23 cellular contexts compared by ENCODE assay signal in genomic region chr7:85065306-85065705, GRCh38.
DNase-seq lines count a peak whose midpoint lies in the region; ATAC-seq and TF ChIP-seq lines count a peak whose summit lies in the region.
"Had no signal": no experiment of that assay in that cellular context is flagged by ENCODE, and none has a peak within 500 bp of the region (broad histone marks: within the 10 kb centered on the region; RNA-seq: fewer than 3 reads in every experiment).

No MANE protein-coding gene starts in this region.

- TF ChIP-seq POLR2A in thyroid gland (IDR thresholded peaks at IDR 0.05), result no peak
- TF ChIP-seq POLR2A in sigmoid colon (IDR thresholded peaks at IDR 0.05), result no peak

- DNase-seq in Right ventricle myocardium inferior (ENCODE audit: missing footprints) (no peak), cardiac septum (ENCODE audit: low spot score) (no peak), fibroblast of mammary gland (ENCODE audit: low read depth) (peak; percentile 80), myocyte (ENCODE audit: low read depth) (peak; percentile 14), thyroid gland (peak; percentile 45 to 51), dedifferentiated amniotic fluid mesenchymal stem cell (ENCODE audit: extremely low spot score) (no peak), sigmoid colon (no peak)
- DNase-seq: activated CD4-positive, alpha-beta memory T cell treated with anti-CD3 and anti-CD28 coated beads for 36 hours; activated naive CD4-positive, alpha-beta T cell treated with anti-CD3 and anti-CD28 coated beads for 36 hours; Calu3; hypothalamus; Kasumi-1; NCI-H1105 treated with DMSO at 0.1 percent for 48 hours; NCI-H2171; ovary; spleen had no signal

- no peaks in the 10 kb centered on the region for H3K9me3 ChIP-seq in thyroid gland
- H3K9me3 ChIP-seq in sigmoid colon, result no peaks in the 10 kb centered on the region
- H3K9me3 ChIP-seq: BLaER1, breast epithelium, esophagus muscularis mucosa, ovary, SJSA1, spleen had no signal

- ATAC-seq in Right ventricle myocardium inferior (peak; percentile 88), HG03159 (IDR thresholded peaks at IDR 0.05; ENCODE audit: unreplicated experiment) (no peak)
- ATAC-seq: WTC11 had no signal

- WGBS in thyroid gland, 2 donors, result 6 to 11% methylated on average over 1 of the region's 1 CpG
- WGBS in sigmoid colon, 2 donors, result 64 to 71% methylated on average over 1 of the region's 1 CpG

- intact Hi-C loops in Right ventricle myocardium inferior (cut with DNase I), result no loop called here
- intact Hi-C loops in cardiac septum (cut with DNase I), result no loop called here
- intact Hi-C loops in thyroid gland (cut with DNase I), result no loop called here
- intact Hi-C loops in sigmoid colon (cut with DNase I), result no loop called here

- no peak for TF ChIP-seq EP300 in sigmoid colon (IDR thresholded peaks at IDR 0.05)

- peaks cover 47 to 58% of the 10 kb centered on the region in 2 donors for H3K4me1 ChIP-seq in thyroid gland
- H3K4me1 ChIP-seq in sigmoid colon, result peaks cover 0 to 17% (median 11%) of the 10 kb centered on the region in 4 donors
- H3K4me1 ChIP-seq: breast epithelium, esophagus muscularis mucosa had no signal

- H3K36me3 ChIP-seq in thyroid gland (no peaks in the 10 kb centered on the region), sigmoid colon (no peaks in the 10 kb centered on the region)
- H3K36me3 ChIP-seq: BLaER1, breast epithelium, esophagus muscularis mucosa, ovary, SJSA1 had no signal

- peak overlapping the region; percentile 69 to 83 (median 77) for H3K27ac ChIP-seq in thyroid gland
- H3K27ac ChIP-seq in sigmoid colon, result no peak overlapping the region
- H3K27ac ChIP-seq: 22Rv1, BLaER1, breast epithelium, esophagus muscularis mucosa, ovary had no signal

- TF ChIP-seq CTCF in fibroblast of mammary gland (conservative IDR thresholded peaks at IDR 0.05; ENCODE audit: control insufficient read depth, insufficient read depth, low read depth, low read length), result no peak
- TF ChIP-seq CTCF in thyroid gland (IDR thresholded peaks at IDR 0.05), result no peak
- no peak for TF ChIP-seq CTCF in sigmoid colon (IDR thresholded peaks at IDR 0.05)

- H3K4me3 ChIP-seq in fibroblast of mammary gland (ENCODE audit: control insufficient read depth, low read depth, low read length) (no peak overlapping the region), thyroid gland (replicated peaks in 1 of 3) (no peak overlapping the region), sigmoid colon (no peak overlapping the region)
- H3K4me3 ChIP-seq: BLaER1, breast epithelium, esophagus muscularis mucosa, ovary, SJSA1, spleen had no signal

- H3K27me3 ChIP-seq in thyroid gland (no peaks in the 10 kb centered on the region), sigmoid colon (no peaks in the 10 kb centered on the region)
- H3K27me3 ChIP-seq: BLaER1, breast epithelium, esophagus muscularis mucosa, ovary, SJSA1, spleen had no signal

Comparison
In these comparisons a context has a peak if more than half of its experiments do, and no peak if none do; other contexts are left out.
1. DNase-seq: peak in fibroblast of mammary gland (single experiment), myocyte (single experiment) and thyroid gland (2 of 2); none in Right ventricle myocardium inferior (single experiment), cardiac septum (single experiment), dedifferentiated amniotic fluid mesenchymal stem cell (single experiment) and sigmoid colon (single experiment).
2. H3K27ac ChIP-seq: peak in thyroid gland (3 of 3); none in sigmoid colon (0 of 4).